ENCODE assay signal across 32 cellular contexts in genomic region chr9:86892576-86892975, GRCh38. TPM values are rescaled to one million over a fixed set of nuclear protein-coding genes. Genes with fewer than 3 reads are reported as not detected.
DNase-seq lines count a peak whose midpoint lies in the region; ATAC-seq, FAIRE-seq and TF ChIP-seq lines count a peak whose summit lies in the region.
"Had no signal": no experiment of that assay in that cellular context is flagged by ENCODE, and none has a peak within 500 bp of the region (broad histone marks: within the 10 kb centered on the region; RNA-seq: fewer than 3 reads in every experiment).

No MANE protein-coding gene starts in this region.

- H3K4me1 ChIP-seq in HepG2 (ENCODE audit: insufficient read depth, low read length) (no peaks in the 10 kb centered on the region), right lobe of liver (no peaks in the 10 kb centered on the region), astrocyte (ENCODE audit: insufficient read depth, low read length) (peaks cover 8% of the 10 kb centered on the region), foreskin keratinocyte (peaks cover 19% of the 10 kb centered on the region)
- H3K4me1 ChIP-seq: ascending aorta, esophagus squamous epithelium, tibial nerve had no signal

- CTCF ChIA-PET in HepG2 (lab: Yijun Ruan, JAX; ENCODE audit: low intra/inter-chr PET ratio, low total read pairs): no interaction called here

- no peak overlapping the region for H3K9ac ChIP-seq in HepG2 (ENCODE audit: insufficient read depth, low read depth, low read length)
- H3K9ac ChIP-seq in astrocyte (ENCODE audit: low read length): no peak overlapping the region
- H3K9ac ChIP-seq: GM23248, SK-N-SH had no signal

- H3K9me3 ChIP-seq in HepG2 (ENCODE audit: low read length): no peaks in the 10 kb centered on the region
- no peaks in the 10 kb centered on the region for H3K9me3 ChIP-seq in right lobe of liver
- no peaks in the 10 kb centered on the region for H3K9me3 ChIP-seq in astrocyte (ENCODE audit: insufficient read depth, low read depth, low read length)
- H3K9me3 ChIP-seq: ascending aorta, esophagus squamous epithelium, SK-N-SH, tibial nerve had no signal

- no peak overlapping the region for H3K4me3 Mint-ChIP-seq in astrocyte (ENCODE audit: unreplicated experiment)
- H3K4me3 Mint-ChIP-seq: activated naive CD8-positive, alpha-beta T cell treated with anti-CD3 and anti-CD28 coated beads, Interleukin-2, amount 10 ng/mL, durations not matched to agents 7 days and 5 days; activated T-cell treated with anti-CD3 and anti-CD28 coated beads, Interleukin-2, amount 50 U/mL, for 24 hours; endodermal cell; IgD-negative memory B cell; stimulated activated effector memory CD8-positive, alpha-beta T cell treated with anti-CD3 and anti-CD28 coated beads, Interleukin-12 subunit alpha, Interleukin-12 subunit beta, amount 100 ng/mL, for 72 hours; T-helper 1 cell treated with Interleukin-12 subunit alpha and Interleukin-12 subunit beta and Interleukin-4 antibody, amounts not matched to agents 30 μg/mL and 1 μg/mL, for 36 hours had no signal

- no peaks in the 10 kb centered on the region for H3K36me3 ChIP-seq in HepG2 (replicated peaks in 1 of 2; ENCODE audit: control insufficient read depth in 1 of 2, insufficient read depth in 2 of 2, low read length in 2 of 2)
- no peaks in the 10 kb centered on the region for H3K36me3 ChIP-seq in right lobe of liver
- H3K36me3 ChIP-seq in astrocyte (ENCODE audit: insufficient read depth, low read length): no peaks in the 10 kb centered on the region
- H3K36me3 ChIP-seq: ascending aorta, esophagus squamous epithelium, tibial nerve had no signal

- peaks cover 9% of the 10 kb centered on the region for H3K27me3 Mint-ChIP-seq in astrocyte (ENCODE audit: low read depth, unreplicated experiment)
- H3K27me3 Mint-ChIP-seq: IgD-negative memory B cell had no signal

- in situ Hi-C loops in HepG2 (cut with HindIII; ENCODE audit: extremely low pct_ligation_motif_present, low pct_unique_long_range_greater_than_20kb): no loop called here

- 0% methylated on average over 3 of the region's 3 CpGs for WGBS in HepG2 (ENCODE audit: low lambda C conversion rate)
- WGBS in right lobe of liver (ENCODE audit: insufficient coverage, low coverage, low lambda C conversion rate, missing lambda C conversion rate): 29% methylated on average over 3 of the region's 3 CpGs

- H3K27me3 ChIP-seq in HepG2 (ENCODE audit: control insufficient read depth in 1 of 2, insufficient read depth in 2 of 2, low read length in 2 of 2): no peaks in the 10 kb centered on the region
- no peaks in the 10 kb centered on the region for H3K27me3 ChIP-seq in right lobe of liver
- no peaks in the 10 kb centered on the region for H3K27me3 ChIP-seq in astrocyte (ENCODE audit: insufficient read depth, low read length)
- H3K27me3 ChIP-seq in foreskin keratinocyte: no peaks in the 10 kb centered on the region
- H3K27me3 ChIP-seq: ascending aorta, hepatocyte, tibial nerve had no signal

- TF ChIP-seq EP300 in HepG2 (IDR thresholded peaks at IDR 0.05; ENCODE audit: low read depth in 2 of 2, low read length in 2 of 2) (no peak), HepG2 (CRISPR knock-in tag; IDR thresholded peaks at IDR 0.05; ENCODE audit: borderline replicate concordance) (no peak)

- TF ChIP-seq CTCF in HepG2 (CRISPR knock-in tag; IDR thresholded peaks at IDR 0.05) (no peak), right lobe of liver (IDR thresholded peaks at IDR 0.05) (no peak), astrocyte (IDR thresholded peaks at IDR 0.05; ENCODE audit: insufficient read depth, low read depth, low read length) (no peak), foreskin keratinocyte (conservative IDR thresholded peaks at IDR 0.05) (no peak)

- no peaks in the 10 kb centered on the region for H3K36me3 Mint-ChIP-seq in astrocyte (ENCODE audit: low read depth, unreplicated experiment)
- H3K36me3 Mint-ChIP-seq: activated naive CD8-positive, alpha-beta T cell treated with anti-CD3 and anti-CD28 coated beads, Interleukin-2, amount 10 ng/mL, durations not matched to agents 7 days and 5 days; IgD-negative memory B cell; stimulated activated effector memory CD8-positive, alpha-beta T cell treated with anti-CD3 and anti-CD28 coated beads, Interleukin-12 subunit alpha, Interleukin-12 subunit beta, amount 100 ng/mL, for 72 hours had no signal

- ATAC-seq in HepG2 (no peak), right lobe of liver (no peak), foreskin keratinocyte (peak; percentile 78), HG03565 (IDR thresholded peaks at IDR 0.05; ENCODE audit: unreplicated experiment) (no peak)
- ATAC-seq: left cardiac atrium; stimulated activated effector memory CD8-positive, alpha-beta T cell treated with anti-CD3 and anti-CD28 coated beads, Interleukin-12 subunit alpha, Interleukin-12 subunit beta, amount 100 ng/mL, for 72 hours had no signal

- H3K27ac Mint-ChIP-seq in astrocyte (ENCODE audit: unreplicated experiment): peak overlapping the region; percentile 62
- H3K27ac Mint-ChIP-seq: activated naive CD8-positive, alpha-beta T cell treated with anti-CD3 and anti-CD28 coated beads, Interleukin-2, amount 10 ng/mL, durations not matched to agents 7 days and 5 days; activated T-cell treated with anti-CD3 and anti-CD28 coated beads, Interleukin-2, amount 50 U/mL, for 24 hours; endodermal cell; IgD-negative memory B cell; stimulated activated effector memory CD8-positive, alpha-beta T cell treated with anti-CD3 and anti-CD28 coated beads, Interleukin-12 subunit alpha, Interleukin-12 subunit beta, amount 100 ng/mL, for 72 hours; T-helper 1 cell treated with Interleukin-12 subunit alpha and Interleukin-12 subunit beta and Interleukin-4 antibody, amounts not matched to agents 30 μg/mL and 1 μg/mL, for 36 hours had no signal

- no peak overlapping the region for H3K4me2 ChIP-seq in HepG2 (ENCODE audit: low read depth, low read length)
- no peak overlapping the region for H3K4me2 ChIP-seq in astrocyte (ENCODE audit: low read length)
- H3K4me2 ChIP-seq: hepatocyte, SK-N-SH had no signal

- no peak for TF ChIP-seq POLR2A in HepG2 (IDR thresholded peaks at IDR 0.05; ENCODE audit: insufficient read depth in 1 of 2, low read depth in 2 of 2, low read length in 2 of 2)
- no peak for TF ChIP-seq POLR2A in right lobe of liver (IDR thresholded peaks at IDR 0.05)

- no peak overlapping the region for H2AFZ ChIP-seq in HepG2 (ENCODE audit: low read length)
- H2AFZ ChIP-seq in astrocyte (ENCODE audit: low read depth, low read length): no peak overlapping the region
- H2AFZ ChIP-seq: GM23248, hepatocyte had no signal

- POLR2A ChIA-PET in HepG2 (lab: Yijun Ruan, JAX): no interaction called here

- H3K9me3 Mint-ChIP-seq in astrocyte (ENCODE audit: unreplicated experiment): no peaks in the 10 kb centered on the region
- H3K9me3 Mint-ChIP-seq: activated naive CD8-positive, alpha-beta T cell treated with anti-CD3 and anti-CD28 coated beads, Interleukin-2, amount 10 ng/mL, durations not matched to agents 7 days and 5 days; activated T-cell treated with anti-CD3 and anti-CD28 coated beads, Interleukin-2, amount 50 U/mL, for 24 hours; endodermal cell; stimulated activated effector memory CD8-positive, alpha-beta T cell treated with anti-CD3 and anti-CD28 coated beads, Interleukin-12 subunit alpha, Interleukin-12 subunit beta, amount 100 ng/mL, for 72 hours; T-helper 1 cell treated with Interleukin-12 subunit alpha and Interleukin-12 subunit beta and Interleukin-4 antibody, amounts not matched to agents 30 μg/mL and 1 μg/mL, for 36 hours had no signal

- TF ChIP-seq RAD21 in HepG2 (CRISPR knock-in tag; IDR thresholded peaks at IDR 0.05): no peak

- H3K4me3 ChIP-seq in HepG2 (replicated peaks in 1 of 3; ENCODE audit: insufficient read depth in 1 of 3, low read depth in 2 of 3, low read length in 3 of 3): no peak overlapping the region
- no peak overlapping the region for H3K4me3 ChIP-seq in right lobe of liver
- no peak overlapping the region for H3K4me3 ChIP-seq in astrocyte (ENCODE audit: insufficient read depth, low read depth, low read length)
- H3K4me3 ChIP-seq: ascending aorta, esophagus squamous epithelium, GM23248, hepatocyte, tibial nerve had no signal

- H3K27ac ChIP-seq in HepG2 (ENCODE audit: extremely low read length, insufficient read depth, low read length) (no peak overlapping the region), right lobe of liver (no peak overlapping the region), astrocyte (ENCODE audit: low read depth, low read length) (no peak overlapping the region), foreskin keratinocyte (no peak overlapping the region)
- H3K27ac ChIP-seq: ascending aorta, esophagus squamous epithelium, GM23248, hepatocyte, HL-60, tibial nerve had no signal

- intact Hi-C loops in HepG2 (cut with micrococcal nuclease; ENCODE audit: unreplicated experiment) (no loop called here), right lobe of liver (cut with DNase I) (no loop called here)

- peaks cover 7% of the 10 kb centered on the region for H3K4me1 Mint-ChIP-seq in astrocyte (ENCODE audit: low read depth, unreplicated experiment)
- H3K4me1 Mint-ChIP-seq: activated naive CD8-positive, alpha-beta T cell treated with anti-CD3 and anti-CD28 coated beads, Interleukin-2, amount 10 ng/mL, durations not matched to agents 7 days and 5 days; IgD-negative memory B cell; stimulated activated effector memory CD8-positive, alpha-beta T cell treated with anti-CD3 and anti-CD28 coated beads, Interleukin-12 subunit alpha, Interleukin-12 subunit beta, amount 100 ng/mL, for 72 hours had no signal

- no peak for FAIRE-seq in HepG2 (lab: Jason Lieb, UNC)
- peak; percentile 80 for FAIRE-seq in astrocyte (lab: Jason Lieb, UNC)
- FAIRE-seq: TTC549 had no signal

- H4K20me1 ChIP-seq in HepG2 (ENCODE audit: insufficient read depth, low read length) (no peaks in the 10 kb centered on the region), astrocyte (ENCODE audit: insufficient read depth, low read length) (no peaks in the 10 kb centered on the region)

- no TSS peak for BruUV-seq in HepG2 (replicated peaks; lab: Mats Ljungman, UMichigan)

- DNase-seq in HepG2 (ENCODE audit: low spot score) (no peak), right lobe of liver (no peak), astrocyte (ENCODE audit: low read depth) (no peak), foreskin keratinocyte (peak; percentile 47 to 66), kidney glomerular epithelial cell (lab: John Stamatoyannopoulos, UW) (no peak), NCI-H2227 treated with DMSO at 0.1 percent for 48 hours (lab: John Stamatoyannopoulos, UW) (no peak), OCI-M1 (lab: John Stamatoyannopoulos, UW) (no peak)
- DNase-seq: 8988T; activated gamma-delta T cell; activated naive CD8-positive, alpha-beta T cell treated with anti-CD3 and anti-CD28 coated beads, Interleukin-2, amount 10 ng/mL, durations not matched to agents 7 days and 5 days; activated T-cell treated with anti-CD3 and anti-CD28 coated beads, Interleukin-2, amount 50 U/mL, for 24 hours; cerebellar nuclear complex; dermis blood vessel endothelial cell; DMS79 treated with DMSO at 0.1 percent for 48 hours; endodermal cell; esophagus squamous epithelium; GM23248; left cardiac atrium; NCI-H1048; NCI-H1694; NCI-H2171; NCI-H510A treated with DMSO at 0.1 percent for 48 hours; SK-N-SH had no signal

- no peaks in the 10 kb centered on the region for H3K79me2 ChIP-seq in HepG2 (ENCODE audit: insufficient read depth, low read length)
- H3K79me2 ChIP-seq in astrocyte (ENCODE audit: insufficient read depth, low read length): no peaks in the 10 kb centered on the region
- H3K79me2 ChIP-seq: hepatocyte had no signal

RNA-seq across cellular contexts. Expression of gene GAS1, which starts 54.7 kb away (rescaled TPM):
- not detected in 2 replicates for total RNA-seq in HepG2 (2016; rRNA removed; fragmentation: Illumina TruSeq; extraction: Trizol)
- total RNA-seq in HepG2 (2016; cell fraction: cytosol; rRNA removed; fragmentation: Illumina TruSeq; extraction: Trizol; ENCODE audit: low read depth): not detected in 2 replicates
- total RNA-seq in HepG2 (2016; cell fraction: insoluble cytoplasmic fraction; rRNA removed; fragmentation: Illumina TruSeq; extraction: Trizol): not detected in 2 replicates
- not detected in 2 replicates for total RNA-seq in HepG2 (2016; cell fraction: membrane; rRNA removed; fragmentation: Illumina TruSeq; extraction: Trizol)
- total RNA-seq in HepG2 (2016; cell fraction: nucleus; rRNA removed; fragmentation: Illumina TruSeq; extraction: Trizol): not detected in 2 replicates
- not detected in 2 replicates for polyA plus RNA-seq in HepG2 (2011; rRNA removed)
- not detected in 2 replicates for polyA plus RNA-seq in HepG2 (2011; cell fraction: cytosol; rRNA removed)
- polyA plus RNA-seq in HepG2 (2011; cell fraction: nucleus; rRNA removed): not detected in 2 replicates
- polyA plus RNA-seq in HepG2 (2012): not detected in 2 replicates
- not detected in 2 replicates for polyA plus RNA-seq in HepG2 (2016; cell fraction: cytosol; fragmentation: Illumina TruSeq; extraction: Trizol; ENCODE audit: low read depth)
- not detected in 2 replicates for polyA plus RNA-seq in HepG2 (2016; cell fraction: insoluble cytoplasmic fraction; fragmentation: Illumina TruSeq; extraction: Trizol; ENCODE audit: low read depth)
- not detected in 2 replicates for polyA plus RNA-seq in HepG2 (2016; cell fraction: membrane; fragmentation: Illumina TruSeq; extraction: Trizol; ENCODE audit: low read depth)
- polyA plus RNA-seq in HepG2 (2016; cell fraction: nucleus; fragmentation: Illumina TruSeq; extraction: Trizol; ENCODE audit: insufficient read depth, low read depth): not detected in 2 replicates
- 28.1 TPM in 1 of 2 replicates, not detected in the other for polyA minus RNA-seq in HepG2 (2011; rRNA and poly(A)+ RNA removed; ENCODE audit: low replicate concordance)
- 0.30 and 0.88 TPM in 2 replicates for polyA minus RNA-seq in HepG2 (2011; cell fraction: cytosol; rRNA and poly(A)+ RNA removed)
- polyA minus RNA-seq in HepG2 (2011; cell fraction: nucleus; rRNA and poly(A)+ RNA removed): 0.13 TPM in 1 of 2 replicates, not detected in the other
- total RNA-seq in right lobe of liver: 1 to 10 TPM in 5 of 6 experiments, under 1 TPM in 1; 0.93 to 3.7 (median 2.4) TPM
- total RNA-seq in astrocyte: 4.3 and 5.1 TPM in 2 replicates
- 0.99 and 1.2 TPM in 2 replicates for total RNA-seq in foreskin keratinocyte
- polyA plus RNA-seq in foreskin keratinocyte: 0.66 and 0.72 TPM in 2 replicates

Comparison
In these comparisons a context has a peak if more than half of its experiments do, and no peak if none do; other contexts are left out.
1. DNase-seq: peak in foreskin keratinocyte (2 of 2); none in HepG2 (single experiment), right lobe of liver (0 of 3), astrocyte (single experiment), kidney glomerular epithelial cell (single experiment), NCI-H2227 treated with DMSO at 0.1 percent for 48 hours (single experiment) and OCI-M1 (single experiment).